ENCODE assay signal across 8 cellular contexts in genomic region chr1:30757976-30758688, GRCh38. TPM values are rescaled to one million over a fixed set of nuclear protein-coding genes. Genes with fewer than 3 reads are reported as not detected.
A peak's percentile ranks its signal among the peaks of the same experiment; 100 is the strongest.
DNase-seq lines count a peak whose midpoint lies in the region; TF ChIP-seq lines count a peak whose summit lies in the region.
"Had no signal": no experiment of that assay in that cellular context is flagged by ENCODE, and none has a peak within 500 bp of the region (broad histone marks: within the 10 kb centered on the region; RNA-seq: fewer than 3 reads in every experiment).

No MANE protein-coding gene starts in this region.

- no peak for DNase-seq in Karpas-422
- DNase-seq in colonic mucosa, result no peak
- DNase-seq in epidermal melanocyte (ENCODE audit: insufficient read length, low spot score), result no peak
- DNase-seq in anterior cingulate cortex (lab: John Stamatoyannopoulos, UW), result no peak
- DNase-seq in NCI-H2107 (lab: John Stamatoyannopoulos, UW), result no peak
- DNase-seq: NCI-H2171 had no signal

- H3K4me1 ChIP-seq in DOHH2 (ENCODE audit: control insufficient read depth, low read length) (peaks cover 84% of the 10 kb centered on the region), Karpas-422 (ENCODE audit: low read length) (peaks cover 95% of the 10 kb centered on the region), colonic mucosa (no peaks in the 10 kb centered on the region), skeletal muscle tissue (ENCODE audit: control insufficient read depth in 3 of 3, insufficient read depth in 3 of 3, low read length in 3 of 3) (peaks cover 23 to 43% (median 41%) of the 10 kb centered on the region in 3 donors)

- H3K27me3 ChIP-seq in DOHH2 (ENCODE audit: control insufficient read depth, low read length), result no peaks in the 10 kb centered on the region
- no peaks in the 10 kb centered on the region for H3K27me3 ChIP-seq in Karpas-422 (ENCODE audit: low read length)
- H3K27me3 ChIP-seq in colonic mucosa, result no peaks in the 10 kb centered on the region
- no peaks in the 10 kb centered on the region for H3K27me3 ChIP-seq in skeletal muscle tissue (ENCODE audit: control insufficient read depth in 3 of 3, insufficient read depth in 3 of 3, low read length in 3 of 3)

- peaks cover 31% of the 10 kb centered on the region for H3K36me3 ChIP-seq in DOHH2 (ENCODE audit: control insufficient read depth, low read length)
- H3K36me3 ChIP-seq in Karpas-422 (ENCODE audit: insufficient read depth, low read length), result no peaks in the 10 kb centered on the region
- no peaks in the 10 kb centered on the region for H3K36me3 ChIP-seq in colonic mucosa
- H3K36me3 ChIP-seq in skeletal muscle tissue (ENCODE audit: control insufficient read depth in 3 of 3, insufficient read depth in 3 of 3, low read length in 3 of 3), result no peaks in the 10 kb centered on the region

- H3K9me2 ChIP-seq in DOHH2 (replicated peaks; ENCODE audit: control insufficient read depth, low read length) (no peaks in the 10 kb centered on the region), Karpas-422 (replicated peaks; ENCODE audit: insufficient read depth, low read length) (no peaks in the 10 kb centered on the region)

- H2AFZ ChIP-seq in Karpas-422 (ENCODE audit: low read length), result no peak overlapping the region

- H3K4me2 ChIP-seq in DOHH2 (ENCODE audit: low read length) (peak overlapping the region; percentile 94), Karpas-422 (ENCODE audit: low read depth, low read length, poor library complexity, severe bottlenecking) (peak overlapping the region; percentile 76)

- H4K20me1 ChIP-seq in DOHH2 (ENCODE audit: control insufficient read depth, insufficient read depth, low read depth, low read length) (no peaks in the 10 kb centered on the region), Karpas-422 (ENCODE audit: insufficient read depth, low read depth, low read length) (peaks cover 18% of the 10 kb centered on the region; the same call in 1 of the 2 replicates)

- peaks cover 67% of the 10 kb centered on the region for H3F3A ChIP-seq in DOHH2 (ENCODE audit: control insufficient read depth, insufficient read depth)

- no peak for TF ChIP-seq CTCF in DOHH2 (IDR thresholded peaks at IDR 0.05; ENCODE audit: low read depth, low read length, poor library complexity, severe bottlenecking)
- TF ChIP-seq CTCF in colonic mucosa (IDR thresholded peaks at IDR 0.05), result no peak

- H3K9me3 ChIP-seq in DOHH2 (ENCODE audit: control insufficient read depth, insufficient read depth, low read length), result no peaks in the 10 kb centered on the region
- no peaks in the 10 kb centered on the region for H3K9me3 ChIP-seq in Karpas-422 (ENCODE audit: low read length)
- H3K9me3 ChIP-seq in colonic mucosa, result no peaks in the 10 kb centered on the region
- no peaks in the 10 kb centered on the region for H3K9me3 ChIP-seq in skeletal muscle tissue (ENCODE audit: control insufficient read depth in 3 of 3, low read length in 3 of 3)

- peak overlapping the region; percentile 85 for H3K9ac ChIP-seq in Karpas-422 (ENCODE audit: low read length)
- peak overlapping the region in 1 of 2 donors; percentile 75 for H3K9ac ChIP-seq in colonic mucosa (ENCODE audit: low read depth in 2 of 2, low read length in 2 of 2)
- no peak overlapping the region for H3K9ac ChIP-seq in skeletal muscle tissue (ENCODE audit: low read depth in 1 of 3, low read length in 3 of 3)

- H3K4me3 ChIP-seq in DOHH2 (ENCODE audit: low read length) (peak overlapping the region; percentile 95), Karpas-422 (ENCODE audit: low read length) (peak overlapping the region; percentile 71), colonic mucosa (peak overlapping the region; percentile 23), skeletal muscle tissue (ENCODE audit: low read length in 3 of 3) (no peak overlapping the region)

- H3K27ac ChIP-seq in DOHH2 (ENCODE audit: low read depth, low read length) (peak overlapping the region; percentile 99), Karpas-422 (ENCODE audit: low read length) (peak overlapping the region; percentile 99), colonic mucosa (peak overlapping the region; percentile 76), skeletal muscle tissue (ENCODE audit: low read depth, low read length) (peak overlapping the region; percentile 78)

- intact Hi-C loops in colonic mucosa (cut with DNase I), result no loop called here

- peaks cover 55% of the 10 kb centered on the region for H3K79me2 ChIP-seq in DOHH2 (ENCODE audit: control insufficient read depth, low read length)
- peaks cover 10% of the 10 kb centered on the region for H3K79me2 ChIP-seq in Karpas-422 (ENCODE audit: low read length)

RNA-seq across cellular contexts. Expression of gene LAPTM5, which starts 0.6 kb away (rescaled TPM):
- 117 and 184 TPM in 2 replicates for total RNA-seq in Karpas-422 (2014; rRNA removed; shearing (Covaris generic); ENCODE audit: low replicate concordance)
- total RNA-seq in colonic mucosa (10 to 100 TPM; 15.8 to 41.0 TPM), skeletal muscle tissue (7.3 TPM)

RNA-seq across cellular contexts. Expression of gene MATN1, which starts 34.7 kb away (rescaled TPM):
- 0.19 and 1.2 TPM in 2 replicates for total RNA-seq in Karpas-422 (2014; rRNA removed; shearing (Covaris generic); ENCODE audit: low replicate concordance)
- total RNA-seq in colonic mucosa, result not detected
- total RNA-seq in skeletal muscle tissue, result 1.6 TPM

Comparison
In these comparisons a context has a peak if more than half of its experiments do, and no peak if none do; other contexts are left out.
1. H3K4me3 ChIP-seq: peak in DOHH2 (single experiment), Karpas-422 (single experiment) and colonic mucosa (single experiment); none in skeletal muscle tissue (0 of 3).
2. Peak in every context shown above with its lines, with median percentiles within 50 percentile points of each other: H3K27ac ChIP-seq.